8 cellular contexts compared by ENCODE assay signal in the genomic region with DNA sequence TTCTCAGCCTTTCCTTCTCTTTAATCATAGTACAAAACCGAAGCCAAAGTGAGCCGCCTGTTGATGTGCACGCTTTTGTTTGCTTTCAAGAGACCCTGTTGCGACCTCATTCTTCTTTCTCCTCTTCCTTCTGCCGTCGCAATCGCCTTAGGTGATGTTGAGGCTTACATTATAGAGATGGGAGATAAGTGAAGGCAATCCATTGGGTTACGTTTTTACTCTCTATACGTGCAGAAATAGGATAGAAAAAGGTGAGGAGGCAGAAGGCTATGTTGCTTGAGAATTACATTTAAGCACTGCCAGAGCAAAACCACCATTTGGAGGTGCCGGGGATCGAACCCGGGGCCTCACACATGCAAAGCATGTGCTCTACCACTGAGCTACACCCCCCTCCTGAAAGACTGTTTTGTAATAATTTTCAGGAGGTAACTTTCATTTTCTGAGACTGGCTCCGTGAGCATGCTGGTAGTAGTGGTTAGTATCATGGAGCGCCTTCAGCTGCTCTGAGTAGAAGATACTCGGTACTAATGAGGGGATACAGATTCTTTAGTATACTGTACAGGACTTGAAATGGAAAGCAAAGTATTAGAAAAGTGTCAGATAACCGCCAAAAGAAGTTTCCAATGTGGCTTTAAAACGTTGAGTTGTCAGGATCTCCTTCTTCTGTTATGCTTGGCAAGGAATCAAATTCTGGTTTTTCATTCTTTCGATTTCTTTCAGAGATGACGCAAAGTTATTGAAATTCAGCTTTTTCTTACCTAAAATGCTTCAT.
DNase-seq lines count a peak whose midpoint lies in the region; ATAC-seq and TF ChIP-seq lines count a peak whose summit lies in the region.

No MANE protein-coding gene starts in this region.

- intact Hi-C loops in posterior vena cava (cut with DNase I), result no loop called here

- peak; percentile 85 for ATAC-seq in foreskin keratinocyte
- ATAC-seq in GM21786 (IDR thresholded peaks at IDR 0.05; ENCODE audit: unreplicated experiment), result no peak
- no peak for ATAC-seq in HG03442 (IDR thresholded peaks at IDR 0.05; ENCODE audit: unreplicated experiment)

- H3K36me3 ChIP-seq in BE2C, result no peaks in the 10 kb centered on the region
- H3K36me3 ChIP-seq in HUES6 (ENCODE audit: control insufficient read depth, insufficient read depth, low read length), result no peaks in the 10 kb centered on the region; the same call in 1 of the 2 replicates
- no peaks in the 10 kb centered on the region for H3K36me3 ChIP-seq in SJCRH30

- H3K4me3 ChIP-seq in BE2C (ENCODE audit: low read depth, low read length) (peak overlapping the region; percentile 64), HUES6 (ENCODE audit: low read depth, low read length) (peak overlapping the region; percentile 71), SJCRH30 (peak overlapping the region; percentile 23; the same call in 1 of the 2 replicates)

- H3K4me1 ChIP-seq in BE2C (no peaks in the 10 kb centered on the region), HUES6 (ENCODE audit: control insufficient read depth, insufficient read depth, low read length) (no peaks in the 10 kb centered on the region), SJCRH30 (no peaks in the 10 kb centered on the region), foreskin keratinocyte (no peaks in the 10 kb centered on the region)

- H3K27ac ChIP-seq in HUES6 (ENCODE audit: low read depth, low read length) (no peak overlapping the region), SJCRH30 (no peak overlapping the region), foreskin keratinocyte (no peak overlapping the region), substantia nigra (ENCODE audit: low read depth, low read length, poor library complexity, severe bottlenecking) (no peak overlapping the region)

- no peak for TF ChIP-seq CTCF in BE2C (IDR thresholded peaks at IDR 0.05; ENCODE audit: low read depth, low read length)
- no peak for TF ChIP-seq CTCF in foreskin keratinocyte (conservative IDR thresholded peaks at IDR 0.05)

- H3K9me3 ChIP-seq in BE2C, result no peaks in the 10 kb centered on the region
- no peaks in the 10 kb centered on the region for H3K9me3 ChIP-seq in HUES6 (ENCODE audit: control insufficient read depth, insufficient read depth, low read depth, low read length)
- no peaks in the 10 kb centered on the region for H3K9me3 ChIP-seq in SJCRH30 (replicated peaks)

- peak; percentile 74 for DNase-seq in BE2C
- DNase-seq in SJCRH30, result peak; percentile 15 to 21
- DNase-seq in foreskin keratinocyte, result peak; percentile 74 to 90
- DNase-seq in posterior vena cava (ENCODE audit: low spot score), result no peak
- DNase-seq in substantia nigra (lab: John Stamatoyannopoulos, UW), result no peak

- H3K27me3 ChIP-seq in BE2C (peaks cover 5% of the 10 kb centered on the region), HUES6 (ENCODE audit: control insufficient read depth, insufficient read depth, low read length) (peaks cover 14% of the 10 kb centered on the region; the same call in 1 of the 2 replicates), SJCRH30 (no peaks in the 10 kb centered on the region), foreskin keratinocyte (peaks cover 33% of the 10 kb centered on the region)

- H3K9ac ChIP-seq in HUES6 (ENCODE audit: low read length), result peak overlapping the region; percentile 75

Comparison
In these comparisons a context has a peak if more than half of its experiments do, and no peak if none do; other contexts are left out.
1. DNase-seq: peak in BE2C (single experiment), SJCRH30 (2 of 2) and foreskin keratinocyte (2 of 2); none in posterior vena cava (single experiment) and substantia nigra (0 of 49).
2. Peak in every context shown above with its lines, with median percentiles within 50 percentile points of each other: H3K4me3 ChIP-seq.